ENCODE assay signal across 32 cellular contexts in genomic region chr5:174340221-174340620, GRCh38.
"Had no signal": no experiment of that assay in that cellular context is flagged by ENCODE, and none has a peak within 500 bp of the region (broad histone marks: within the 10 kb centered on the region; RNA-seq: fewer than 3 reads in every experiment).

No MANE protein-coding gene starts in this region.

- H3K36me3 ChIP-seq: brain microvascular endothelial cell, gastroesophageal sphincter, heart right ventricle, pancreas, sigmoid colon, thyroid gland, WERI-Rb-1 had no signal

- H3K4me3 Mint-ChIP-seq: activated CD4-positive, alpha-beta T cell treated with anti-CD3 and anti-CD28 coated beads, Interleukin-2, amount 10 ng/mL, durations not matched to agents 7 days and 5 days; activated CD8-positive, alpha-beta T cell treated with anti-CD3 and anti-CD28 coated beads for 36 hours; activated naive CD4-positive, alpha-beta T cell treated with anti-CD3 and anti-CD28 coated beads, Interleukin-2, amount 50 U/mL, for 24 hours; memory B cell; naive thymus-derived CD4-positive, alpha-beta T cell; neural crest cell; stimulated activated memory B cell treated with anti-CD40 and anti-IgM and Interleukin-4, amounts not matched to agents 10 μg/mL and 1 μg/mL and 100 μg/mL, for 72 hours; stimulated activated naive CD8-positive, alpha-beta T cell treated with anti-CD3 and anti-CD28 coated beads, Interleukin-15, amount 100 ng/mL, for 72 hours; T-helper 1 cell treated with Interleukin-12 subunit alpha and Interleukin-12 subunit beta and Interleukin-4 antibody, amounts not matched to agents 30 μg/mL and 1 μg/mL, for 36 hours had no signal

- H3K27ac ChIP-seq: brain microvascular endothelial cell, coronary artery, dorsolateral prefrontal cortex, gastroesophageal sphincter, heart right ventricle, pancreas, psoas muscle, sigmoid colon, thyroid gland, WERI-Rb-1 had no signal

- H3K27ac Mint-ChIP-seq: activated CD4-positive, alpha-beta T cell treated with anti-CD3 and anti-CD28 coated beads, Interleukin-2, amount 10 ng/mL, durations not matched to agents 7 days and 5 days; activated CD8-positive, alpha-beta T cell treated with anti-CD3 and anti-CD28 coated beads for 36 hours; activated naive CD4-positive, alpha-beta T cell treated with anti-CD3 and anti-CD28 coated beads, Interleukin-2, amount 50 U/mL, for 24 hours; activated T-helper 2 cell treated with anti-CD3 and anti-CD28 coated beads, Interferon-gamma antibody, Interleukin-2, Interleukin-4, amounts not matched to agents 10 μg/mL and 5 μg/mL and 100 μg/mL, durations not matched to agents 14 hours and 24 hours and 36 hours; memory B cell; naive thymus-derived CD4-positive, alpha-beta T cell; stimulated activated memory B cell treated with anti-CD40 and anti-IgM and Interleukin-4, amounts not matched to agents 10 μg/mL and 1 μg/mL and 100 μg/mL, for 72 hours; stimulated activated naive CD8-positive, alpha-beta T cell treated with anti-CD3 and anti-CD28 coated beads, Interleukin-15, amount 100 ng/mL, for 72 hours; T-helper 1 cell treated with Interleukin-12 subunit alpha and Interleukin-12 subunit beta and Interleukin-4 antibody, amounts not matched to agents 30 μg/mL and 1 μg/mL, for 36 hours had no signal

- FAIRE-seq: pancreas, TTC549 had no signal

- H3K4me1 ChIP-seq: gastroesophageal sphincter, pancreas, psoas muscle, thyroid gland had no signal

- H3K27me3 ChIP-seq: brain microvascular endothelial cell, pancreas, thyroid gland had no signal

- H3K4me1 Mint-ChIP-seq: activated CD4-positive, alpha-beta T cell treated with anti-CD3 and anti-CD28 coated beads, Interleukin-2, amount 10 ng/mL, durations not matched to agents 7 days and 5 days; activated naive CD4-positive, alpha-beta T cell treated with anti-CD3 and anti-CD28 coated beads, Interleukin-2, amount 50 U/mL, for 24 hours; memory B cell; naive thymus-derived CD4-positive, alpha-beta T cell; stimulated activated memory B cell treated with anti-CD40 and anti-IgM and Interleukin-4, amounts not matched to agents 10 μg/mL and 1 μg/mL and 100 μg/mL, for 72 hours; stimulated activated naive CD8-positive, alpha-beta T cell treated with anti-CD3 and anti-CD28 coated beads, Interleukin-15, amount 100 ng/mL, for 72 hours had no signal

- DNase-seq: activated CD4-positive, alpha-beta T cell treated with anti-CD3 and anti-CD28 coated beads, Interleukin-2, amount 10 ng/mL, durations not matched to agents 7 days and 5 days; activated CD8-positive, alpha-beta T cell treated with anti-CD3 and anti-CD28 coated beads for 36 hours; activated T-cell treated with anti-CD3 and anti-CD28 coated beads, Interleukin-2, amount 50 U/mL, for 48 hours; anterior cingulate cortex; brain microvascular endothelial cell; dorsolateral prefrontal cortex; effector memory CD4-positive, alpha-beta T cell; heart right ventricle; midbrain; naive thymus-derived CD4-positive, alpha-beta T cell; nucleus accumbens; pancreas; psoas muscle; sigmoid colon; stimulated activated CD4-positive, alpha-beta T cell treated with anti-CD3 and anti-CD28 coated beads, Interleukin-1b, Interleukin-23, amount 100 ng/mL, for 48 hours; stimulated activated CD4-positive, alpha-beta T cell treated with anti-CD3 and anti-CD28 coated beads, Interleukin-4, amount 100 ng/mL, for 4 hours; stimulated activated CD8-positive, alpha-beta memory T cell treated with anti-CD3 and anti-CD28 coated beads, Interleukin-4, amount 100 ng/mL, for 48 hours; stimulated activated naive CD8-positive, alpha-beta T cell treated with anti-CD3 and anti-CD28 coated beads, Interleukin-15, amount 100 ng/mL, for 72 hours; T-helper 9 cell; thyroid gland; WERI-Rb-1 had no signal

- ATAC-seq: activated CD4-positive, CD25-positive, alpha-beta regulatory T cell treated with anti-CD3 and anti-CD28 coated beads, Interleukin-2, amount 50 U/mL, for 24 hours; activated CD8-positive, alpha-beta T cell treated with anti-CD3 and anti-CD28 coated beads for 36 hours; gastroesophageal sphincter; heart right ventricle; naive thymus-derived CD4-positive, alpha-beta T cell; pancreas; psoas muscle; stimulated activated memory B cell treated with anti-CD40 and anti-IgM and Interleukin-4, amounts not matched to agents 10 μg/mL and 1 μg/mL and 100 μg/mL, for 72 hours; stimulated activated naive CD8-positive, alpha-beta T cell treated with anti-CD3 and anti-CD28 coated beads, Interleukin-15, amount 100 ng/mL, for 72 hours had no signal

- H3K9me3 Mint-ChIP-seq: activated CD4-positive, alpha-beta T cell treated with anti-CD3 and anti-CD28 coated beads, Interleukin-2, amount 10 ng/mL, durations not matched to agents 7 days and 5 days; activated CD8-positive, alpha-beta T cell treated with anti-CD3 and anti-CD28 coated beads for 36 hours; activated naive CD4-positive, alpha-beta T cell treated with anti-CD3 and anti-CD28 coated beads, Interleukin-2, amount 50 U/mL, for 24 hours; activated T-helper 2 cell treated with anti-CD3 and anti-CD28 coated beads, Interferon-gamma antibody, Interleukin-2, Interleukin-4, amounts not matched to agents 10 μg/mL and 5 μg/mL and 100 μg/mL, durations not matched to agents 14 hours and 24 hours and 36 hours; memory B cell; neural crest cell; stimulated activated memory B cell treated with anti-CD40 and anti-IgM and Interleukin-4, amounts not matched to agents 10 μg/mL and 1 μg/mL and 100 μg/mL, for 72 hours; stimulated activated naive CD8-positive, alpha-beta T cell treated with anti-CD3 and anti-CD28 coated beads, Interleukin-15, amount 100 ng/mL, for 72 hours; T-helper 1 cell treated with Interleukin-12 subunit alpha and Interleukin-12 subunit beta and Interleukin-4 antibody, amounts not matched to agents 30 μg/mL and 1 μg/mL, for 36 hours had no signal

- H3K9me3 ChIP-seq: pancreas, psoas muscle, thyroid gland had no signal

- H3K36me3 Mint-ChIP-seq: activated naive CD4-positive, alpha-beta T cell treated with anti-CD3 and anti-CD28 coated beads, Interleukin-2, amount 50 U/mL, for 24 hours; memory B cell; naive thymus-derived CD4-positive, alpha-beta T cell; stimulated activated memory B cell treated with anti-CD40 and anti-IgM and Interleukin-4, amounts not matched to agents 10 μg/mL and 1 μg/mL and 100 μg/mL, for 72 hours had no signal

- H3K4me2 ChIP-seq: smooth muscle cell had no signal

- H3K4me3 ChIP-seq: coronary artery, dorsolateral prefrontal cortex, gastroesophageal sphincter, heart right ventricle, pancreas, psoas muscle, sigmoid colon, smooth muscle cell, thyroid gland had no signal
